Comparison of ENCODE assay signal across 1 cellular context in genomic region chr1:211305044-211305443, GRCh38.
A peak's percentile ranks its signal among the peaks of the same experiment; 100 is the strongest.
TF ChIP-seq lines count a peak whose summit lies in the region.

No MANE protein-coding gene starts in this region.

TF ChIP-seq in HEK293, 187 proteins besides CTCF, POLR2A, EP300 and RAD21 (continued from another document):
- TF ChIP-seq, protein P1, sequence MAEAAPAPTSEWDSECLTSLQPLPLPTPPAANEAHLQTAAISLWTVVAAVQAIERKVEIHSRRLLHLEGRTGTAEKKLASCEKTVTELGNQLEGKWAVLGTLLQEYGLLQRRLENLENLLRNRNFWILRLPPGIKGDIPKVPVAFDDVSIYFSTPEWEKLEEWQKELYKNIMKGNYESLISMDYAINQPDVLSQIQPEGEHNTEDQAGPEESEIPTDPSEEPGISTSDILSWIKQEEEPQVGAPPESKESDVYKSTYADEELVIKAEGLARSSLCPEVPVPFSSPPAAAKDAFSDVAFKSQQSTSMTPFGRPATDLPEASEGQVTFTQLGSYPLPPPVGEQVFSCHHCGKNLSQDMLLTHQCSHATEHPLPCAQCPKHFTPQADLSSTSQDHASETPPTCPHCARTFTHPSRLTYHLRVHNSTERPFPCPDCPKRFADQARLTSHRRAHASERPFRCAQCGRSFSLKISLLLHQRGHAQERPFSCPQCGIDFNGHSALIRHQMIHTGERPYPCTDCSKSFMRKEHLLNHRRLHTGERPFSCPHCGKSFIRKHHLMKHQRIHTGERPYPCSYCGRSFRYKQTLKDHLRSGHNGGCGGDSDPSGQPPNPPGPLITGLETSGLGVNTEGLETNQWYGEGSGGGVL (tag by site-specific recombination; IDR thresholded peaks at IDR 0.05) = no peak
- peak; percentile 56 for TF ChIP-seq SP7 (tag by site-specific recombination; IDR thresholded peaks at IDR 0.05)
- TF ChIP-seq OVOL3 (tag by site-specific recombination; IDR thresholded peaks at IDR 0.05) = no peak
- no peak for TF ChIP-seq ZNF530 (tag by site-specific recombination; IDR thresholded peaks at IDR 0.05; ENCODE audit: low read depth)
- TF ChIP-seq ZNF747 (tag by site-specific recombination; IDR thresholded peaks at IDR 0.05) = no peak
- no peak for TF ChIP-seq RBAK (tag by site-specific recombination; IDR thresholded peaks at IDR 0.05)
- TF ChIP-seq, protein P2, sequence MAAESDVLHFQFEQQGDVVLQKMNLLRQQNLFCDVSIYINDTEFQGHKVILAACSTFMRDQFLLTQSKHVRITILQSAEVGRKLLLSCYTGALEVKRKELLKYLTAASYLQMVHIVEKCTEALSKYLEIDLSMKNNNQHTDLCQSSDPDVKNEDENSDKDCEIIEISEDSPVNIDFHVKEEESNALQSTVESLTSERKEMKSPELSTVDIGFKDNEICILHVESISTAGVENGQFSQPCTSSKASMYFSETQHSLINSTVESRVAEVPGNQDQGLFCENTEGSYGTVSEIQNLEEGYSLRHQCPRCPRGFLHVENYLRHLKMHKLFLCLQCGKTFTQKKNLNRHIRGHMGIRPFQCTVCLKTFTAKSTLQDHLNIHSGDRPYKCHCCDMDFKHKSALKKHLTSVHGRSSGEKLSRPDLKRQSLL (tag by site-specific recombination; IDR thresholded peaks at IDR 0.05) = no peak
- no peak for TF ChIP-seq EGR2 (tag by site-specific recombination; IDR thresholded peaks at IDR 0.05; ENCODE audit: low read depth)
- TF ChIP-seq ZEB2 (tag by site-specific recombination; IDR thresholded peaks at IDR 0.05) = peak; percentile 48; the same call in 1 of the 2 replicates
- no peak for TF ChIP-seq AEBP2 (tag by site-specific recombination; IDR thresholded peaks at IDR 0.05; ENCODE audit: borderline replicate concordance)
- TF ChIP-seq ZNF404 (tag by site-specific recombination; IDR thresholded peaks at IDR 0.05) = no peak
- peak; percentile 48; the same call in 1 of the 2 replicates for TF ChIP-seq ZBTB21 (tag by site-specific recombination; IDR thresholded peaks at IDR 0.05)
- TF ChIP-seq ZNF354C (tag by site-specific recombination; IDR thresholded peaks at IDR 0.05; ENCODE audit: borderline replicate concordance, low read depth) = no peak
- 0 out of 2 replicates have a peak, but pooled peaks have one; percentile 18 for TF ChIP-seq ZNF600 (tag by site-specific recombination; IDR thresholded peaks at IDR 0.05)
- no peak for TF ChIP-seq ZNF311 (tag by site-specific recombination; IDR thresholded peaks at IDR 0.05; ENCODE audit: borderline replicate concordance)
- peak; percentile 57; the same call in 1 of the 2 replicates for TF ChIP-seq ZNF660 (tag by site-specific recombination; IDR thresholded peaks at IDR 0.05)
- no peak for TF ChIP-seq ZNF24 (tag by site-specific recombination; IDR thresholded peaks at IDR 0.05)
- TF ChIP-seq ZBTB1 (tag by site-specific recombination; IDR thresholded peaks at IDR 0.05) = no peak
- no peak for TF ChIP-seq SETDB1 (IDR thresholded peaks at IDR 0.05; ENCODE audit: insufficient read length, low read length)
- no peak for TF ChIP-seq ZNF23 (tag by site-specific recombination; IDR thresholded peaks at IDR 0.05; ENCODE audit: borderline replicate concordance)
- no peak for TF ChIP-seq KLF8 (tag by site-specific recombination; IDR thresholded peaks at IDR 0.05)
- no peak for TF ChIP-seq PRDM10 (tag by site-specific recombination; IDR thresholded peaks at IDR 0.05)
- TF ChIP-seq ZNF837 (tag by site-specific recombination; IDR thresholded peaks at IDR 0.05) = no peak
- no peak for TF ChIP-seq ZNF514 (tag by site-specific recombination; IDR thresholded peaks at IDR 0.05)
- no peak for TF ChIP-seq SP3 (tag by site-specific recombination; IDR thresholded peaks at IDR 0.05)
- TF ChIP-seq ZIC2 (tag by site-specific recombination; IDR thresholded peaks at IDR 0.05) = peak; percentile 48
- TF ChIP-seq ZNF202 (tag by site-specific recombination; IDR thresholded peaks at IDR 0.05; ENCODE audit: borderline replicate concordance) = no peak
- no peak for TF ChIP-seq ZNF776 (tag by site-specific recombination; IDR thresholded peaks at IDR 0.05; ENCODE audit: borderline replicate concordance)
- no peak for TF ChIP-seq ZNF623 (tag by site-specific recombination; IDR thresholded peaks at IDR 0.05)
